Comparison of ENCODE assay signal across 15 cellular contexts in the genomic region with DNA sequence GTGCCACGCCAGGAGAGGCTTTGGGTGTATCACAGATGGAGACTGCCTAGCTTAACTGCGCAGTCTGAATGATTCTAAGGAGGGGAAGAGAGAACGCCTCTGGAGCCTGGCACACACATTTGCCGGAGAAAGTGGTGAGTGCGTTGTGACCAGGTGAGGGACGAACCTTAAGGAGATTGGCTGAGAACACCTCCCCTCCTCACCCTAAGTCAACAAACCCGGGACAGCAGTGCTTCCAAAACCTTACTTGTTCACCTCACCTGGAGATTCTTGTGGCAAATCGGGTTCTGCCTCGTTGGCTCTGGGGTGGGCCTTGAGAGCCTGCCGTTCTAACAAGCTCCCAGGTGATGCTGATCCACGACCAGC. TPM values are rescaled to one million over a fixed set of nuclear protein-coding genes. Genes with fewer than 3 reads are reported as not detected.
DNase-seq lines count a peak whose midpoint lies in the region; ATAC-seq and TF ChIP-seq lines count a peak whose summit lies in the region.
"Had no signal": no experiment of that assay in that cellular context is flagged by ENCODE, and none has a peak within 500 bp of the region (broad histone marks: within the 10 kb centered on the region; RNA-seq: fewer than 3 reads in every experiment).

No MANE protein-coding gene starts in this region.

- H3K4me1 ChIP-seq in Panc1 (ENCODE audit: control insufficient read depth, insufficient read depth, low read length) = peaks cover 80% of the 10 kb centered on the region
- H3K4me1 ChIP-seq in thymus (ENCODE audit: control insufficient read depth, insufficient read depth, low read length) = peaks cover 19% of the 10 kb centered on the region

- no peak overlapping the region for H3K4me3 ChIP-seq in Panc1 (ENCODE audit: low read depth in 2 of 2, low read length in 2 of 2)
- no peak overlapping the region for H3K4me3 ChIP-seq in thymus (ENCODE audit: low read length)
- H3K4me3 ChIP-seq: heart left ventricle, MG63 had no signal

- no peaks in the 10 kb centered on the region for H3K27me3 ChIP-seq in Panc1 (ENCODE audit: control insufficient read depth, insufficient read depth, low read length)
- no peaks in the 10 kb centered on the region for H3K27me3 ChIP-seq in thymus (ENCODE audit: control insufficient read depth, insufficient read depth)
- H3K27me3 ChIP-seq: heart left ventricle, MG63 had no signal

- in situ Hi-C loops in Panc1 (cut with HindIII; ENCODE audit: low pct_unique_long_range_greater_than_20kb, low sequenced_read_pairs) = no loop called here

- DNase-seq in activated effector memory CD4-positive, alpha-beta T cell treated with anti-CD3 and anti-CD28 coated beads, Interleukin-2, amount 50 U/mL, for 16 hours = peak; percentile 51
- no peak for DNase-seq in activated effector memory CD4-positive, alpha-beta T cell treated with Interleukin-2 at 50 U/mL for 16 hours
- DNase-seq in Panc1 (ENCODE audit: low read depth, low spot score) (no peak), medulla oblongata (ENCODE audit: extremely low spot score) (peak; percentile 5), superior temporal gyrus (ENCODE audit: extremely low spot score) (no peak)
- DNase-seq: ACHN; erythroblast; heart left ventricle; MG63; NCI-H2081 treated with DMSO at 0.1 percent for 48 hours; SHP77 treated with DMSO at 0.1 percent for 48 hours; stimulated activated CD4-positive, alpha-beta T cell treated with anti-CD3 and anti-CD28 coated beads, Interleukin-4, amount 100 ng/mL, for 4 hours had no signal

- H3K27ac ChIP-seq in Panc1 (ENCODE audit: low read length) = peak overlapping the region; percentile 97
- peak overlapping the region; percentile 64 for H3K27ac ChIP-seq in thymus (ENCODE audit: low read depth)

- intact Hi-C loops in Panc1 (cut with micrococcal nuclease; ENCODE audit: unreplicated experiment) = no loop called here

- POLR2A ChIA-PET in Panc1 (lab: Charles Lee) = no interaction called here

- WGBS in thymus = 97% methylated on average over 11 of the region's 11 CpGs

- TF ChIP-seq CTCF in Panc1 (IDR thresholded peaks at IDR 0.05) = no peak

- CTCF ChIA-PET in Panc1 (lab: Charles Lee) = interaction anchor here (0.6 kb wide), 1 partner anchor 50 kb away, joined by 3 read pairs; no protein-coding TSS in a partner anchor

- no peaks in the 10 kb centered on the region for H3K9me3 ChIP-seq in Panc1 (ENCODE audit: control insufficient read depth, insufficient read depth, low read depth, low read length)
- H3K9me3 ChIP-seq in thymus (ENCODE audit: control insufficient read depth) = no peaks in the 10 kb centered on the region
- H3K9me3 ChIP-seq: heart left ventricle, MG63 had no signal

- no TSS peak for BruUV-seq in Panc1 (replicated peaks; lab: Mats Ljungman, UMichigan)

- ATAC-seq in Panc1 (no peak), HG03378 (IDR thresholded peaks at IDR 0.05; ENCODE audit: unreplicated experiment) (no peak), GM18502 (IDR thresholded peaks at IDR 0.05; ENCODE audit: poor library complexity, unreplicated experiment) (no peak)

- peaks cover 2% of the 10 kb centered on the region; the same call in 1 of the 2 replicates for H3K36me3 ChIP-seq in Panc1 (ENCODE audit: control insufficient read depth, insufficient read depth, low read length)
- H3K36me3 ChIP-seq in thymus (ENCODE audit: control insufficient read depth, insufficient read depth) = no peaks in the 10 kb centered on the region
- H3K36me3 ChIP-seq: heart left ventricle had no signal

RNA-seq across cellular contexts. Expression of a gene that starts 9.4 kb away (rescaled TPM):
- 70.0 TPM for total RNA-seq in Panc1 (2021; ENCODE audit: unreplicated experiment)
- polyA plus RNA-seq in Panc1 (2012; ENCODE audit: insufficient read length) = 38.7 TPM
- polyA plus RNA-seq in thymus = 8.2 TPM

Comparison
In these comparisons a context has a peak if more than half of its experiments do, and no peak if none do; other contexts are left out.
1. DNase-seq: peak in activated effector memory CD4-positive, alpha-beta T cell treated with anti-CD3 and anti-CD28 coated beads, Interleukin-2, amount 50 U/mL, for 16 hours (single experiment) and medulla oblongata (single experiment); none in activated effector memory CD4-positive, alpha-beta T cell treated with Interleukin-2 at 50 U/mL for 16 hours (single experiment), Panc1 (single experiment) and superior temporal gyrus (single experiment).